Comparison of ENCODE assay signal across 18 cellular contexts in genomic region chr17:17855976-17856375, GRCh38. TPM values are rescaled to one million over a fixed set of nuclear protein-coding genes. Genes with fewer than 3 reads are reported as not detected.
DNase-seq lines count a peak whose midpoint lies in the region; ATAC-seq and TF ChIP-seq lines count a peak whose summit lies in the region.
"Had no signal": no experiment of that assay in that cellular context is flagged by ENCODE, and none has a peak within 500 bp of the region (broad histone marks: within the 10 kb centered on the region; RNA-seq: fewer than 3 reads in every experiment).

No MANE protein-coding gene starts in this region.

- no peak for DNase-seq in activated CD4-positive, alpha-beta T cell treated with anti-CD3 and anti-CD28 coated beads for 36 hours
- DNase-seq in activated CD4-positive, alpha-beta T cell treated with anti-CD3 and anti-CD28 coated beads for 4 hours: no peak
- DNase-seq in LHCN-M2 (ENCODE audit: low read depth) (peak; percentile 58), epithelial cell of prostate (ENCODE audit: low read depth, low spot score) (no peak), renal cortical epithelial cell (ENCODE audit: low read depth) (peak; percentile 69), uterus (no peak), lower leg skin (ENCODE audit: low spot score in 2 of 2) (no peak), GM19238 (ENCODE audit: insufficient read length, low spot score) (no peak)
- DNase-seq: erythroblast; lower lobe of right lung; MM.1S; NCI-H1694 treated with DMSO at 0.1 percent for 48 hours; nephron progenitor cell; Right ventricle myocardium superior; stimulated activated naive CD8-positive, alpha-beta T cell treated with anti-CD3 and anti-CD28 coated beads, Interleukin-15, Interleukin-2, amounts not matched to agents 100 U/mL and 50 U/mL, for 24 hours had no signal

- TF ChIP-seq CTCF in uterus (IDR thresholded peaks at IDR 0.05): no peak
- TF ChIP-seq CTCF in lower leg skin (IDR thresholded peaks at IDR 0.05): no peak

- H3K4me3 ChIP-seq in uterus (no peak overlapping the region), lower leg skin (ENCODE audit: low read depth, poor library complexity, severe bottlenecking) (no peak overlapping the region)
- H3K4me3 ChIP-seq: lower lobe of right lung, vagina had no signal

- no peak for TF ChIP-seq POLR2A in uterus (IDR thresholded peaks at IDR 0.05)
- no peak for TF ChIP-seq POLR2A in lower leg skin (IDR thresholded peaks at IDR 0.05)

- H3K9me3 ChIP-seq in uterus: no peaks in the 10 kb centered on the region
- H3K9me3 ChIP-seq: lower lobe of right lung, vagina had no signal

- no peaks in the 10 kb centered on the region for H3K27me3 ChIP-seq in uterus
- H3K27me3 ChIP-seq: vagina had no signal

- no peak for ATAC-seq in activated CD4-positive, alpha-beta T cell treated with anti-CD3 and anti-CD28 coated beads for 36 hours
- ATAC-seq: lower lobe of right lung; stimulated activated naive CD8-positive, alpha-beta T cell treated with anti-CD3 and anti-CD28 coated beads, Interleukin-15, Interleukin-2, amounts not matched to agents 100 U/mL and 50 U/mL, for 24 hours had no signal

- peaks cover 51% of the 10 kb centered on the region for H3K4me1 Mint-ChIP-seq in activated CD4-positive, alpha-beta T cell treated with anti-CD3 and anti-CD28 coated beads for 36 hours

- H3K4me3 Mint-ChIP-seq in activated CD4-positive, alpha-beta T cell treated with anti-CD3 and anti-CD28 coated beads for 36 hours: no peak overlapping the region
- H3K4me3 Mint-ChIP-seq: activated naive CD4-positive, alpha-beta T cell treated with anti-CD3 and anti-CD28 coated beads for 36 hours; nephron progenitor cell; T-helper 2 cell treated with Interferon-gamma antibody and Interleukin-4, amounts not matched to agents 5 μg/mL and 100 μg/mL, for 36 hours had no signal

- 50 to 53% methylated on average over 3 of the region's 3 CpGs for WGBS in lower leg skin, 2 donors

- H3K4me1 ChIP-seq in uterus: no peaks in the 10 kb centered on the region

- H3K27ac ChIP-seq in epithelial cell of prostate (peak overlapping the region; percentile 79), uterus (no peak overlapping the region)
- H3K27ac ChIP-seq: lower lobe of right lung, vagina had no signal

- H3K9me3 Mint-ChIP-seq in activated CD4-positive, alpha-beta T cell treated with anti-CD3 and anti-CD28 coated beads for 36 hours (ENCODE audit: low read depth): no peaks in the 10 kb centered on the region
- H3K9me3 Mint-ChIP-seq: activated naive CD4-positive, alpha-beta T cell treated with anti-CD3 and anti-CD28 coated beads for 36 hours; nephron progenitor cell; T-helper 2 cell treated with Interferon-gamma antibody and Interleukin-4, amounts not matched to agents 5 μg/mL and 100 μg/mL, for 36 hours had no signal

- peak overlapping the region; percentile 37 for H3K27ac Mint-ChIP-seq in activated CD4-positive, alpha-beta T cell treated with anti-CD3 and anti-CD28 coated beads for 36 hours
- H3K27ac Mint-ChIP-seq: activated naive CD4-positive, alpha-beta T cell treated with anti-CD3 and anti-CD28 coated beads for 36 hours; nephron progenitor cell had no signal

- CTCF ChIA-PET in activated CD4-positive, alpha-beta T cell treated with anti-CD3 and anti-CD28 coated beads for 36 hours (lab: Charles Lee): interaction anchor here (0.7 to 3.3 kb wide), 3 partner anchors 34 to 98 kb away, joined by 3 to 23 read pairs (median 3); no protein-coding TSS in a partner anchor

- POLR2A ChIA-PET in activated CD4-positive, alpha-beta T cell treated with anti-CD3 and anti-CD28 coated beads for 36 hours (lab: Charles Lee): no interaction called here

- peaks cover 6% of the 10 kb centered on the region for H3K36me3 Mint-ChIP-seq in activated CD4-positive, alpha-beta T cell treated with anti-CD3 and anti-CD28 coated beads for 36 hours (ENCODE audit: low read depth)

- intact Hi-C loops in activated CD4-positive, alpha-beta T cell treated with anti-CD3 and anti-CD28 coated beads for 36 hours (cut with DNase I, micrococcal nuclease): loop anchor here (2.0 kb wide), 3 partner anchors 33 to 73 kb away; no protein-coding TSS in a partner anchor
- intact Hi-C loops in uterus (cut with DNase I; ENCODE audit: low total_unique reads): no loop called here
- intact Hi-C loops in lower leg skin (cut with DNase I; ENCODE audit: low total_unique reads): loop anchor here (2.0 kb wide), 1 partner anchor 41 kb away; no protein-coding TSS in a partner anchor

- H3K36me3 ChIP-seq in uterus: no peaks in the 10 kb centered on the region
- H3K36me3 ChIP-seq: lower lobe of right lung, vagina had no signal

- no peaks in the 10 kb centered on the region for H3K27me3 Mint-ChIP-seq in activated CD4-positive, alpha-beta T cell treated with anti-CD3 and anti-CD28 coated beads for 36 hours

RNA-seq across cellular contexts. Expression of gene SREBF1, which starts 19.2 kb away (rescaled TPM):
- 10 to 100 TPM; 87.6 to 97.2 TPM for total RNA-seq in activated CD4-positive, alpha-beta T cell treated with anti-CD3 and anti-CD28 coated beads for 36 hours
- 34.4 and 53.0 TPM in 2 replicates for total RNA-seq in LHCN-M2 (2014; rRNA removed)
- polyA plus RNA-seq in LHCN-M2 (2012): 11.9 TPM
- 43.9 and 53.0 TPM in 2 replicates for total RNA-seq in renal cortical epithelial cell
- 10 to 100 TPM; 24.8 to 94.6 (median 31.5) TPM for total RNA-seq in uterus
- 100 to 1,000 TPM in 2 of 4 donors, 10 to 100 TPM in 2; 54.3 to 146 (median 102) TPM for total RNA-seq in lower leg skin

Comparison
In these comparisons a context has a peak if more than half of its experiments do, and no peak if none do; other contexts are left out.
1. DNase-seq: peak in LHCN-M2 (single experiment) and renal cortical epithelial cell (single experiment); none in activated CD4-positive, alpha-beta T cell treated with anti-CD3 and anti-CD28 coated beads for 36 hours (single experiment), activated CD4-positive, alpha-beta T cell treated with anti-CD3 and anti-CD28 coated beads for 4 hours (0 of 2), epithelial cell of prostate (single experiment), uterus (0 of 2), lower leg skin (0 of 2) and GM19238 (single experiment).